ENCODE assay signal across 8 cellular contexts in the genomic region with DNA sequence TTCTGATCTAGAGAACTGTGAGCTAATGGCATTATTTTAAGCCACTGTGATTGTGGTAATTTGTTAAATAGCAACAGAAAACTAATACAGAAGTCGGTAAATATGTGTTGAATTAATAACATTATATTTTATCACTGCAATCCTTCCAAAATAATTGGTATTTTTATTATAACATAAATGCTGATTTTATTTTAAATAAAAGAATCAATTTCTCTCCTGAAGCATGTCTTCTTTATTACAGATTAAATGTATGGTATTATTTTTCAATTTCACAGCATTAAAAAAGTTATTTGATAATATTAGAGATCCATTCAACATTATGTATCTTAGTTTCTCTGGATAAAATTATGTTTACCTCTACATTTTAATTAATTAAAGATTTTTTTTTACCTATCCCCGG.
"Had no signal": no experiment of that assay in that cellular context is flagged by ENCODE, and none has a peak within 500 bp of the region (broad histone marks: within the 10 kb centered on the region; RNA-seq: fewer than 3 reads in every experiment).

No MANE protein-coding gene starts in this region.

- FAIRE-seq: H54, HepG2 had no signal

- H3K36me3 Mint-ChIP-seq: IgD-negative memory B cell had no signal

- H3K27ac ChIP-seq: HL-60 had no signal

- DNase-seq: GOT3, H9, HCEC 1CT, KBM-7 had no signal

- H3K4me3 Mint-ChIP-seq: H9, IgD-negative memory B cell had no signal

- ATAC-seq: HepG2 had no signal

- H3K27me3 Mint-ChIP-seq: IgD-negative memory B cell had no signal

- H3K4me1 Mint-ChIP-seq: IgD-negative memory B cell had no signal

- H3K27ac Mint-ChIP-seq: H9, IgD-negative memory B cell had no signal
